In genomic region chr10:73956476-73957338, GRCh38 we compare ENCODE assay signal across 8 cellular contexts. TPM values are rescaled to one million over a fixed set of nuclear protein-coding genes. Genes with fewer than 3 reads are reported as not detected.
DNase-seq lines count a peak whose midpoint lies in the region; ATAC-seq, FAIRE-seq and TF ChIP-seq lines count a peak whose summit lies in the region.

No MANE protein-coding gene starts in this region.

- DNase-seq in A549 (ENCODE audit: low read depth in 1 of 2, low spot score in 1 of 2) (no peak), SW480 (ENCODE audit: low spot score) (peak; percentile 68), endothelial cell of umbilical vein (ENCODE audit: low read depth, low spot score) (peak; percentile 33), NCI-H1930 (lab: John Stamatoyannopoulos, UW) (no peak), mucosa of gallbladder (ENCODE audit: low spot score) (no peak)
- peak; percentile 65 for DNase-seq in natural killer cell treated with Interleukin-12 subunit alpha and Interleukin-12 subunit beta and Interleukin-15 and Interleukin-18, amount 100 ng/mL, for 72 hours (ENCODE audit: low spot score)

- H3K27me3 Mint-ChIP-seq in natural killer cell treated with Interleukin-12 subunit alpha and Interleukin-12 subunit beta and Interleukin-15 and Interleukin-18, amount 100 ng/mL, for 72 hours = no peaks in the 10 kb centered on the region

- H3K36me3 ChIP-seq in endothelial cell of umbilical vein (ENCODE audit: control insufficient read depth in 2 of 2, extremely low read depth in 1 of 2, insufficient read depth in 2 of 2, low read length in 2 of 2) = no peaks in the 10 kb centered on the region

- TF ChIP-seq RAD21 in A549 (conservative IDR thresholded peaks at IDR 0.05 in 1 of 2, IDR thresholded peaks at IDR 0.05 in 1 of 2) = no peak

- no peaks in the 10 kb centered on the region for H3K36me3 Mint-ChIP-seq in natural killer cell treated with Interleukin-12 subunit alpha and Interleukin-12 subunit beta and Interleukin-15 and Interleukin-18, amount 100 ng/mL, for 72 hours

- no peaks in the 10 kb centered on the region for H3K79me2 ChIP-seq in endothelial cell of umbilical vein (ENCODE audit: control insufficient read depth, insufficient read depth, low read length)

- no peak for TF ChIP-seq POLR2A in A549 (IDR thresholded peaks at IDR 0.05; ENCODE audit: low read length)
- no peak for TF ChIP-seq POLR2A in endothelial cell of umbilical vein (IDR thresholded peaks at IDR 0.05; ENCODE audit: low read depth, low read length)

- 79% methylated on average over 9 of the region's 9 CpGs for WGBS in A549 (ENCODE audit: missing lambda C conversion rate)

- peaks cover 13% of the 10 kb centered on the region; the same call in 2 of the 3 replicates for H3K4me1 ChIP-seq in A549
- H3K4me1 ChIP-seq in endothelial cell of umbilical vein (ENCODE audit: control insufficient read depth, extremely low read depth, insufficient read depth, low read length) = peaks cover 10% of the 10 kb centered on the region

- POLR2A ChIA-PET in A549 (lab: Yijun Ruan, JAX) (no interaction called here), endothelial cell of umbilical vein (lab: Charles Lee) (interaction anchor here (0.9 kb wide), 1 partner anchor 9 kb away, joined by 5 read pairs; no protein-coding TSS in a partner anchor)

- H3K9me1 ChIP-seq in endothelial cell of umbilical vein (replicated peaks; ENCODE audit: control insufficient read depth, extremely low read depth, insufficient read depth, low read length) = no peaks in the 10 kb centered on the region

- no peak for TF ChIP-seq EP300 in A549 (IDR thresholded peaks at IDR 0.05)

- H3K9me3 Mint-ChIP-seq in natural killer cell treated with Interleukin-12 subunit alpha and Interleukin-12 subunit beta and Interleukin-15 and Interleukin-18, amount 100 ng/mL, for 72 hours = no peaks in the 10 kb centered on the region

- no peak overlapping the region for H3K4me2 ChIP-seq in A549
- H3K4me2 ChIP-seq in endothelial cell of umbilical vein (ENCODE audit: insufficient read depth, low read length) = no peak overlapping the region

- peak overlapping the region; percentile 91 for H2AFZ ChIP-seq in endothelial cell of umbilical vein (ENCODE audit: low read depth, low read length)

- peaks cover 55 to 60% of the 10 kb centered on the region in 2 donors for H3K4me1 Mint-ChIP-seq in natural killer cell treated with Interleukin-12 subunit alpha and Interleukin-12 subunit beta and Interleukin-15 and Interleukin-18, amount 100 ng/mL, for 72 hours (ENCODE audit: low read depth in 2 of 2)

- BruUV-seq in endothelial cell of umbilical vein (replicated peaks; lab: Mats Ljungman, UMichigan) = no TSS peak

- no peaks in the 10 kb centered on the region for H3K27me3 ChIP-seq in endothelial cell of umbilical vein (ENCODE audit: control insufficient read depth in 2 of 2, insufficient read depth in 2 of 2, low read length in 2 of 2)

- TF ChIP-seq CTCF in A549 (IDR thresholded peaks at IDR 0.05) (no peak), endothelial cell of umbilical vein (IDR thresholded peaks at IDR 0.05; ENCODE audit: extremely low read depth in 1 of 2, insufficient read depth in 1 of 2, low read depth in 1 of 2, low read length in 2 of 2) (no peak)

- H3K9me3 ChIP-seq in A549 (no peaks in the 10 kb centered on the region), endothelial cell of umbilical vein (replicated peaks; ENCODE audit: control insufficient read depth, insufficient read depth, low read length) (no peaks in the 10 kb centered on the region)

- H3K4me3 Mint-ChIP-seq in natural killer cell treated with Interleukin-12 subunit alpha and Interleukin-12 subunit beta and Interleukin-15 and Interleukin-18, amount 100 ng/mL, for 72 hours = peak overlapping the region; percentile 80

- dilution Hi-C loops in endothelial cell of umbilical vein (cut with MboI; ENCODE audit: extremely low pct_ligation_motif_present, low sequenced_read_pairs) = no loop called here

- CTCF ChIA-PET in A549 (lab: Yijun Ruan, JAX) (interaction anchor here (0.7 to 5.9 kb wide), 28 partner anchors 9 to 169 kb away, joined by 3 to 70 read pairs (median 4); partner anchors contain the start of gene VCL), endothelial cell of umbilical vein (lab: Charles Lee) (interaction anchor here (0.6 to 3.4 kb wide), 25 partner anchors 10 to 148 kb away, joined by 3 to 43 read pairs (median 5); partner anchors contain the start of gene VCL)

- intact Hi-C loops in endothelial cell of umbilical vein (cut with micrococcal nuclease) = loop anchor here (1.0 to 5.0 kb wide), 4 partner anchors 41 to 124 kb away; partner anchors contain the start of gene VCL

- ATAC-seq in A549 = peak; percentile 26 to 57; a peak in 3 of 6 replicates
- peak; percentile 51 for ATAC-seq in GM18870 (IDR thresholded peaks at IDR 0.05; ENCODE audit: unreplicated experiment)
- peak; percentile 54 for ATAC-seq in HG03342 (IDR thresholded peaks at IDR 0.05; ENCODE audit: unreplicated experiment)
- ATAC-seq in natural killer cell treated with Interleukin-12 subunit alpha and Interleukin-12 subunit beta and Interleukin-15 and Interleukin-18, amount 100 ng/mL, for 72 hours = peak; percentile 81 to 85

- H4K20me1 ChIP-seq in endothelial cell of umbilical vein (replicated peaks; ENCODE audit: control insufficient read depth, extremely low read depth, insufficient read depth, low read length) = no peaks in the 10 kb centered on the region

- peak overlapping the region; percentile 73 to 97 for H3K27ac Mint-ChIP-seq in natural killer cell treated with Interleukin-12 subunit alpha and Interleukin-12 subunit beta and Interleukin-15 and Interleukin-18, amount 100 ng/mL, for 72 hours

- H3K27ac ChIP-seq in A549 (peak overlapping the region; percentile 29 to 30; a peak in 4 of 6 replicates), endothelial cell of umbilical vein (ENCODE audit: insufficient read depth, low read depth, low read length) (no peak overlapping the region)

- H3K4me3 ChIP-seq in A549 (no peak overlapping the region), endothelial cell of umbilical vein (replicated peaks in 1 of 3; ENCODE audit: insufficient read depth in 1 of 3, low read depth in 1 of 3, low read length in 3 of 3) (no peak overlapping the region)

- H3K9ac ChIP-seq in endothelial cell of umbilical vein (replicated peaks; ENCODE audit: extremely low read depth, insufficient read depth, low read length) = no peak overlapping the region

- FAIRE-seq in A549 (lab: Jason Lieb, UNC) = no peak
- FAIRE-seq in endothelial cell of umbilical vein (lab: Jason Lieb, UNC) = peak; percentile 71

TF ChIP-seq in A549, 52 proteins besides CTCF, POLR2A, EP300 and RAD21 (continues in another document):
- TF ChIP-seq RFX5 (IDR thresholded peaks at IDR 0.05) = no peak
- no peak for TF ChIP-seq TP53 (CRISPR knock-in tag; IDR thresholded peaks at IDR 0.05)
- no peak for TF ChIP-seq SMC3 (IDR thresholded peaks at IDR 0.05)
- TF ChIP-seq MAX (IDR thresholded peaks at IDR 0.05) = no peak
- TF ChIP-seq EHF (CRISPR knock-in tag; IDR thresholded peaks at IDR 0.05) = no peak

TF ChIP-seq in endothelial cell of umbilical vein, 7 proteins besides CTCF, POLR2A, EP300 and RAD21:
- no peak for TF ChIP-seq FOS (IDR thresholded peaks at IDR 0.05; ENCODE audit: borderline replicate concordance, insufficient read depth, low read length)
- TF ChIP-seq GATA2 (IDR thresholded peaks at IDR 0.05; ENCODE audit: insufficient read depth, insufficient read length, low read depth, low read length) = peak; percentile 42
- no peak for TF ChIP-seq MYC (IDR thresholded peaks at IDR 0.05; ENCODE audit: low read depth, low read length)
- TF ChIP-seq JUN (IDR thresholded peaks at IDR 0.05; ENCODE audit: borderline replicate concordance, insufficient read depth, insufficient read length, low read depth) = no peak

RNA-seq across cellular contexts. Expression of gene VCL, which starts 41.2 kb away (rescaled TPM):
- polyA plus RNA-seq in A549 (2011; rRNA removed) (101 and 112 TPM in 2 replicates), A549 (2017; fragmentation: RNase III; extraction: RNeasy Plus Mini Kit Qiagen cat#74134 plus additional on column Dnase treatment) (111 to 119 TPM (median 112 TPM) in 3 replicates), endothelial cell of umbilical vein (92.7 and 95.4 TPM in 2 replicates)
- 42.5 and 49.4 TPM in 2 replicates for polyA plus RNA-seq in A549 (2012; cell fraction: cytosol; rRNA removed)
- 139 and 188 TPM in 2 replicates for polyA plus RNA-seq in A549 (2012; cell fraction: nucleus; rRNA removed)
- 89.4 and 90.1 TPM in 2 replicates for polyA minus RNA-seq in A549 (2011; rRNA and poly(A)+ RNA removed)
- total RNA-seq in endothelial cell of umbilical vein (203 and 231 TPM in 2 replicates), mucosa of gallbladder (216 TPM)
- 82.0 and 83.1 TPM in 2 replicates for polyA plus RNA-seq in endothelial cell of umbilical vein (2011; cell fraction: cytosol; rRNA removed)
- 242 and 287 TPM in 2 replicates for polyA plus RNA-seq in endothelial cell of umbilical vein (2011; cell fraction: nucleus; rRNA removed)
- polyA plus RNA-seq in endothelial cell of umbilical vein (2012) = 141 and 150 TPM in 2 replicates
- 182 and 207 TPM in 2 replicates for polyA minus RNA-seq in endothelial cell of umbilical vein
- 40.0 TPM for polyA minus RNA-seq in endothelial cell of umbilical vein (2011; cell fraction: cytosol; rRNA and poly(A)+ RNA removed)
- polyA minus RNA-seq in endothelial cell of umbilical vein (2011; cell fraction: nucleus; rRNA and poly(A)+ RNA removed) = 197 and 317 TPM in 2 replicates
- total RNA-seq in natural killer cell treated with Interleukin-12 subunit alpha and Interleukin-12 subunit beta and Interleukin-15 and Interleukin-18, amount 100 ng/mL, for 72 hours = 10 to 100 TPM; 42.1 to 51.4 TPM

RNA-seq across cellular contexts. Expression of gene PLAU, which starts 45.8 kb away (rescaled TPM):
- polyA plus RNA-seq in A549 (2011; rRNA removed) = 75.8 and 84.3 TPM in 2 replicates
- polyA plus RNA-seq in A549 (2012; cell fraction: cytosol; rRNA removed) = 78.1 and 96.1 TPM in 2 replicates
- polyA plus RNA-seq in A549 (2012; cell fraction: nucleus; rRNA removed) = 128 and 152 TPM in 2 replicates
- 82.6 to 88.3 TPM (median 87.2 TPM) in 3 replicates for polyA plus RNA-seq in A549 (2017; fragmentation: RNase III; extraction: RNeasy Plus Mini Kit Qiagen cat#74134 plus additional on column Dnase treatment)
- 47.2 and 50.6 TPM in 2 replicates for polyA minus RNA-seq in A549 (2011; rRNA and poly(A)+ RNA removed)
- total RNA-seq in endothelial cell of umbilical vein = 32.5 and 34.9 TPM in 2 replicates
- 22.0 and 23.6 TPM in 2 replicates for polyA plus RNA-seq in endothelial cell of umbilical vein
- polyA plus RNA-seq in endothelial cell of umbilical vein (2011; cell fraction: cytosol; rRNA removed) = 31.7 and 33.2 TPM in 2 replicates
- 33.4 and 36.3 TPM in 2 replicates for polyA plus RNA-seq in endothelial cell of umbilical vein (2011; cell fraction: nucleus; rRNA removed)
- polyA plus RNA-seq in endothelial cell of umbilical vein (2012) = 39.8 and 90.5 TPM in 2 replicates
- 13.1 and 19.7 TPM in 2 replicates for polyA minus RNA-seq in endothelial cell of umbilical vein
- 3.0 TPM for polyA minus RNA-seq in endothelial cell of umbilical vein (2011; cell fraction: cytosol; rRNA and poly(A)+ RNA removed)
- 5.0 TPM in 2 replicates for polyA minus RNA-seq in endothelial cell of umbilical vein (2011; cell fraction: nucleus; rRNA and poly(A)+ RNA removed)
- not detected for total RNA-seq in natural killer cell treated with Interleukin-12 subunit alpha and Interleukin-12 subunit beta and Interleukin-15 and Interleukin-18, amount 100 ng/mL, for 72 hours
- 15.5 TPM for total RNA-seq in mucosa of gallbladder

Comparison
In these comparisons a context has a peak if more than half of its experiments do, and no peak if none do; other contexts are left out.
1. DNase-seq: peak in SW480 (single experiment), endothelial cell of umbilical vein (single experiment) and natural killer cell treated with Interleukin-12 subunit alpha and Interleukin-12 subunit beta and Interleukin-15 and Interleukin-18, amount 100 ng/mL, for 72 hours (single experiment); none in A549 (0 of 2), NCI-H1930 (0 of 2) and mucosa of gallbladder (single experiment).
2. RNA of gene PLAU, which starts 45.8 kb away (total RNA-seq): 32.5 to 34.9 TPM in endothelial cell of umbilical vein and 15.5 TPM in mucosa of gallbladder (single experiment); not detected in natural killer cell treated with Interleukin-12 subunit alpha and Interleukin-12 subunit beta and Interleukin-15 and Interleukin-18, amount 100 ng/mL, for 72 hours; every median in the first group is over 10 times any median in the second.
3. Peak in every context shown above with its lines, with median percentiles within 50 percentile points of each other: ATAC-seq.